8 cellular contexts compared by ENCODE assay signal in genomic region chr4:35934370-35934981, GRCh38.
DNase-seq lines count a peak whose midpoint lies in the region; ATAC-seq and TF ChIP-seq lines count a peak whose summit lies in the region.

No MANE protein-coding gene starts in this region.

- H3K4me1 Mint-ChIP-seq in chondrocyte (ENCODE audit: low read depth) (peaks cover 4% of the 10 kb centered on the region), nephron (peaks cover 6% of the 10 kb centered on the region)
- no peaks in the 10 kb centered on the region for H3K4me1 Mint-ChIP-seq in activated CD4-positive, alpha-beta memory T cell treated with anti-CD3 and anti-CD28 coated beads, Interleukin-2, amount 10 ng/mL, durations not matched to agents 7 days and 5 days

- H3K27ac Mint-ChIP-seq in chondrocyte (ENCODE audit: unreplicated experiment) (no peak overlapping the region), nephron (peak overlapping the region; percentile 44 to 50 (median 45))
- no peak overlapping the region for H3K27ac Mint-ChIP-seq in activated CD4-positive, alpha-beta memory T cell treated with anti-CD3 and anti-CD28 coated beads, Interleukin-2, amount 10 ng/mL, durations not matched to agents 7 days and 5 days

- ATAC-seq in HG03342 (IDR thresholded peaks at IDR 0.05; ENCODE audit: unreplicated experiment) (no peak), GM19397 (IDR thresholded peaks at IDR 0.05; ENCODE audit: unreplicated experiment) (no peak)

- DNase-seq in SKM-1 treated with dmso at 0.1 percent for 144 hours (lab: John Stamatoyannopoulos, UW; ENCODE audit: unreplicated experiment) (peak; percentile 13), SKM-1 (lab: John Stamatoyannopoulos, UW; ENCODE audit: unreplicated experiment) (no peak), NCI-H2081 (lab: John Stamatoyannopoulos, UW) (peak; percentile 33 to 34), chondrocyte (ENCODE audit: low spot score) (no peak)
- DNase-seq in activated CD4-positive, alpha-beta memory T cell treated with anti-CD3 and anti-CD28 coated beads, Interleukin-2, amount 10 ng/mL, durations not matched to agents 7 days and 5 days = no peak

- POLR2A ChIA-PET in activated CD4-positive, alpha-beta memory T cell treated with anti-CD3 and anti-CD28 coated beads, Interleukin-2, amount 10 ng/mL, durations not matched to agents 7 days and 5 days (lab: Charles Lee) = no interaction called here

- H3K4me3 Mint-ChIP-seq in chondrocyte (ENCODE audit: unreplicated experiment) = no peak overlapping the region
- H3K4me3 Mint-ChIP-seq in nephron = no peak overlapping the region
- no peak overlapping the region for H3K4me3 Mint-ChIP-seq in activated CD4-positive, alpha-beta memory T cell treated with anti-CD3 and anti-CD28 coated beads, Interleukin-2, amount 10 ng/mL, durations not matched to agents 7 days and 5 days

- H3K9me3 Mint-ChIP-seq in chondrocyte (ENCODE audit: low read depth) (no peaks in the 10 kb centered on the region), nephron (no peaks in the 10 kb centered on the region)
- H3K9me3 Mint-ChIP-seq in activated CD4-positive, alpha-beta memory T cell treated with anti-CD3 and anti-CD28 coated beads, Interleukin-2, amount 10 ng/mL, durations not matched to agents 7 days and 5 days = no peaks in the 10 kb centered on the region

- CTCF ChIA-PET in activated CD4-positive, alpha-beta memory T cell treated with anti-CD3 and anti-CD28 coated beads, Interleukin-2, amount 10 ng/mL, durations not matched to agents 7 days and 5 days (lab: Charles Lee) = interaction anchor here (0.7 to 1.4 kb wide), 8 partner anchors 10 to 465 kb away, joined by 3 to 4 read pairs (median 3); no protein-coding TSS in a partner anchor

- TF ChIP-seq CTCF in chondrocyte (IDR thresholded peaks at IDR 0.05) (peak; percentile 88), nephron (IDR thresholded peaks at IDR 0.05; ENCODE audit: unreplicated experiment in 3 of 3) (peak; percentile 54 to 73 (median 60))

- H3K27me3 Mint-ChIP-seq in chondrocyte (ENCODE audit: low read depth) (peaks cover 14% of the 10 kb centered on the region), nephron (ENCODE audit: low read depth) (no peaks in the 10 kb centered on the region)
- peaks cover 12% of the 10 kb centered on the region for H3K27me3 Mint-ChIP-seq in activated CD4-positive, alpha-beta memory T cell treated with anti-CD3 and anti-CD28 coated beads, Interleukin-2, amount 10 ng/mL, durations not matched to agents 7 days and 5 days

- H3K36me3 Mint-ChIP-seq in chondrocyte (ENCODE audit: low read depth) = no peaks in the 10 kb centered on the region
- H3K36me3 Mint-ChIP-seq in nephron (ENCODE audit: low read depth) = no peaks in the 10 kb centered on the region
- H3K36me3 Mint-ChIP-seq in activated CD4-positive, alpha-beta memory T cell treated with anti-CD3 and anti-CD28 coated beads, Interleukin-2, amount 10 ng/mL, durations not matched to agents 7 days and 5 days (ENCODE audit: low read depth) = no peaks in the 10 kb centered on the region

Comparison
In these comparisons a context has a peak if more than half of its experiments do, and no peak if none do; other contexts are left out.
1. DNase-seq: peak in SKM-1 treated with dmso at 0.1 percent for 144 hours (single experiment) and NCI-H2081 (2 of 2); none in SKM-1 (single experiment), chondrocyte (single experiment) and activated CD4-positive, alpha-beta memory T cell treated with anti-CD3 and anti-CD28 coated beads, Interleukin-2, amount 10 ng/mL, durations not matched to agents 7 days and 5 days (single experiment).
2. H3K27ac Mint-ChIP-seq: peak in nephron (3 of 3); none in chondrocyte (single experiment) and activated CD4-positive, alpha-beta memory T cell treated with anti-CD3 and anti-CD28 coated beads, Interleukin-2, amount 10 ng/mL, durations not matched to agents 7 days and 5 days (single experiment).